23 cellular contexts compared by ENCODE assay signal in the genomic region with DNA sequence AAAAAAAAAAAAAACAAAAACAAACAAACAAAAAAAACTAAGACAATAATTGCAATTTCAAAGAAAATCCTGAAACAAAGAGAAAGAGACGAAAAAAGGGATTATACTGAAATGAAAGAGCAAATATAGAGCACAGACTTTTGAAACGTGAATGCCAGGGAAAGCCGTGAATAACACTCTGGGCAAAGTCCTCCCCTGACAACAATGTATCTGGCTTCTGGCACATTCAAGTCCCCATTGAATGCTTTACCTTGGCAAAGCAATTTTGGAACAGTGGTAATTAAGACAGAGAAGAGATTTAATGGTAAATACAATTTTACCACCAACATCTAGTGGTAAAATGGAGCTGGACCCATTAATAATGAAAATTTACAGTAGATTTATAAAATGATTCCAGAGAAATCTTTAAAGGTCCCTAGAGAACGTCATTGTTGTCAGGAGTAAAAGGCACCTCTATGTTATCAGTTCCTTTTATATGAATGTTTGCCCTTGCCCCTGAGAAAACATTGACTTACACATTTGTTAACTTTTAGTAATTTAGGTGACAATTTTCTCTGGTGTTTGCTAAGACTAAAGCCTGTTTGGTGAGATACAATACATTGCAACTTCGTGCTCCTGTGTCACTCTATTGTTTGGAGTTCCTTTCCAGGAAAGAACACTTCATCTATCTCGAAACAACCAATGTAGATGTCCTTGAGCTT.
DNase-seq lines count a peak whose midpoint lies in the region; ATAC-seq and TF ChIP-seq lines count a peak whose summit lies in the region.
"Had no signal": no experiment of that assay in that cellular context is flagged by ENCODE, and none has a peak within 500 bp of the region (broad histone marks: within the 10 kb centered on the region; RNA-seq: fewer than 3 reads in every experiment).

No MANE protein-coding gene starts in this region.

- peak overlapping the region; percentile 21; the same call in 1 of the 2 replicates for H3K27ac ChIP-seq in VCaP
- H3K27ac ChIP-seq in prostate gland, result no peak overlapping the region
- H3K27ac ChIP-seq: C4-2B, esophagus squamous epithelium had no signal

- no peak for DNase-seq in Calu3
- peak; percentile 28 to 69 for DNase-seq in NCI-H1930 (lab: John Stamatoyannopoulos, UW)
- DNase-seq in mucosa of descending colon, result peak in 1 of 3 donors; percentile 27
- no peak for DNase-seq in SHP77 (lab: John Stamatoyannopoulos, UW)
- no peak for DNase-seq in activated naive CD4-positive, alpha-beta T cell treated with anti-CD3 and anti-CD28 coated beads, Interleukin-2, amount 50 U/mL, for 72 hours (ENCODE audit: low spot score in 2 of 2)
- no peak for DNase-seq in SK-N-DZ (ENCODE audit: low spot score)
- DNase-seq in prostate gland (ENCODE audit: low spot score), result no peak
- DNase-seq: activated CD4-positive, alpha-beta T cell treated with anti-CD3 and anti-CD28 coated beads for 48 hours; activated CD8-positive, alpha-beta memory T cell treated with anti-CD3 and anti-CD28 coated beads for 24 hours; activated effector memory CD4-positive, alpha-beta T cell treated with anti-CD3 and anti-CD28 coated beads, Interleukin-2, amount 50 U/mL, for 16 hours; activated T-cell treated with anti-CD3 and anti-CD28 coated beads, Interleukin-2, amount 50 U/mL, for 1 hour; caudate nucleus; esophagus squamous epithelium; foreskin melanocyte; HFFc6; Karpas-422; NCI-H187; NCI-H226; stimulated activated naive CD8-positive, alpha-beta T cell treated with anti-CD3 and anti-CD28 coated beads, Interleukin-15, amount 100 ng/mL, for 72 hours; trophoblast cell had no signal

- CTCF ChIA-PET in Calu3 (lab: Charles Lee), result interaction anchor here (0.7 kb wide), 1 partner anchor 336 kb away, joined by 3 read pairs; no protein-coding TSS in a partner anchor

- 40% methylated on average over 6 of the region's 6 CpGs for WGBS in prostate gland

- H3K4me1 ChIP-seq in mucosa of descending colon (ENCODE audit: low read depth) (no peaks in the 10 kb centered on the region), prostate gland (replicated peaks) (no peaks in the 10 kb centered on the region)
- H3K4me1 ChIP-seq: esophagus squamous epithelium had no signal

- peak; percentile 80 for ATAC-seq in mucosa of descending colon
- no peak for ATAC-seq in activated naive CD4-positive, alpha-beta T cell treated with anti-CD3 and anti-CD28 coated beads, Interleukin-2, amount 50 U/mL, for 72 hours
- ATAC-seq: stimulated activated naive CD8-positive, alpha-beta T cell treated with anti-CD3 and anti-CD28 coated beads, Interleukin-15, amount 100 ng/mL, for 72 hours had no signal

- no peak overlapping the region for H3K4me3 ChIP-seq in mucosa of descending colon
- no peak overlapping the region for H3K4me3 ChIP-seq in prostate gland
- H3K4me3 ChIP-seq: esophagus squamous epithelium had no signal

- no peak overlapping the region for H3K4me3 Mint-ChIP-seq in Calu3 (ENCODE audit: low read depth, unreplicated experiment)
- H3K4me3 Mint-ChIP-seq: HFFc6; memory B cell; stimulated activated naive CD8-positive, alpha-beta T cell treated with anti-CD3 and anti-CD28 coated beads, Interleukin-15, amount 100 ng/mL, for 72 hours had no signal

- peaks cover 8% of the 10 kb centered on the region for H3K4me1 Mint-ChIP-seq in Calu3 (ENCODE audit: low read depth, unreplicated experiment)
- H3K4me1 Mint-ChIP-seq: memory B cell; stimulated activated naive CD8-positive, alpha-beta T cell treated with anti-CD3 and anti-CD28 coated beads, Interleukin-15, amount 100 ng/mL, for 72 hours had no signal

- no peaks in the 10 kb centered on the region for H3K9me3 Mint-ChIP-seq in Calu3 (ENCODE audit: low read depth, unreplicated experiment)
- peaks cover 0 to 3% of the 10 kb centered on the region in 2 donors for H3K9me3 Mint-ChIP-seq in activated naive CD4-positive, alpha-beta T cell treated with anti-CD3 and anti-CD28 coated beads, Interleukin-2, amount 50 U/mL, for 72 hours
- H3K9me3 Mint-ChIP-seq: HFFc6; memory B cell; stimulated activated naive CD8-positive, alpha-beta T cell treated with anti-CD3 and anti-CD28 coated beads, Interleukin-15, amount 100 ng/mL, for 72 hours had no signal

- intact Hi-C loops in Calu3 (cut with micrococcal nuclease; ENCODE audit: unreplicated experiment) (loop anchor here (10.0 kb wide), 1 partner anchor 487 kb away; no protein-coding TSS in a partner anchor), mucosa of descending colon (cut with DNase I, micrococcal nuclease) (no loop called here), prostate gland (cut with DNase I) (no loop called here)

- no peaks in the 10 kb centered on the region for H3K27me3 ChIP-seq in prostate gland (replicated peaks; ENCODE audit: insufficient read depth)
- H3K27me3 ChIP-seq: esophagus squamous epithelium had no signal

- TF ChIP-seq CTCF in Calu3 (IDR thresholded peaks at IDR 0.05; ENCODE audit: unreplicated experiment), result no peak
- TF ChIP-seq CTCF in VCaP (conservative IDR thresholded peaks at IDR 0.05), result no peak
- no peak for TF ChIP-seq CTCF in mucosa of descending colon (IDR thresholded peaks at IDR 0.05)
- no peak for TF ChIP-seq CTCF in prostate gland (IDR thresholded peaks at IDR 0.05)

- H3K27ac Mint-ChIP-seq in Calu3 (ENCODE audit: unreplicated experiment), result peak overlapping the region; percentile 13
- no peak overlapping the region for H3K27ac Mint-ChIP-seq in activated naive CD4-positive, alpha-beta T cell treated with anti-CD3 and anti-CD28 coated beads, Interleukin-2, amount 50 U/mL, for 72 hours
- H3K27ac Mint-ChIP-seq: HFFc6, memory B cell had no signal

- H3K9me3 ChIP-seq in mucosa of descending colon, result no peaks in the 10 kb centered on the region
- no peaks in the 10 kb centered on the region for H3K9me3 ChIP-seq in prostate gland

- H3K27me3 Mint-ChIP-seq in Calu3 (ENCODE audit: unreplicated experiment), result no peaks in the 10 kb centered on the region
- H3K27me3 Mint-ChIP-seq: memory B cell had no signal

- peaks cover 6% of the 10 kb centered on the region for H3K36me3 Mint-ChIP-seq in Calu3 (ENCODE audit: insufficient read depth, unreplicated experiment)
- H3K36me3 Mint-ChIP-seq in activated naive CD4-positive, alpha-beta T cell treated with anti-CD3 and anti-CD28 coated beads, Interleukin-2, amount 50 U/mL, for 72 hours, result no peaks in the 10 kb centered on the region
- H3K36me3 Mint-ChIP-seq: memory B cell had no signal

- TF ChIP-seq POLR2A in prostate gland (IDR thresholded peaks at IDR 0.05), result no peak

- no peaks in the 10 kb centered on the region for H3K36me3 ChIP-seq in mucosa of descending colon (ENCODE audit: low read depth)
- H3K36me3 ChIP-seq in prostate gland, result no peaks in the 10 kb centered on the region
- H3K36me3 ChIP-seq: esophagus squamous epithelium had no signal

- no TSS peak for BruUV-seq in Calu3 (replicated peaks; lab: Mats Ljungman, UMichigan)

Comparison
In these comparisons a context has a peak if more than half of its experiments do, and no peak if none do; other contexts are left out.
1. DNase-seq: peak in NCI-H1930 (2 of 2); none in Calu3 (single experiment), SHP77 (0 of 2), activated naive CD4-positive, alpha-beta T cell treated with anti-CD3 and anti-CD28 coated beads, Interleukin-2, amount 50 U/mL, for 72 hours (0 of 2), SK-N-DZ (single experiment) and prostate gland (single experiment).